18 cellular contexts compared by ENCODE assay signal in the genomic region with DNA sequence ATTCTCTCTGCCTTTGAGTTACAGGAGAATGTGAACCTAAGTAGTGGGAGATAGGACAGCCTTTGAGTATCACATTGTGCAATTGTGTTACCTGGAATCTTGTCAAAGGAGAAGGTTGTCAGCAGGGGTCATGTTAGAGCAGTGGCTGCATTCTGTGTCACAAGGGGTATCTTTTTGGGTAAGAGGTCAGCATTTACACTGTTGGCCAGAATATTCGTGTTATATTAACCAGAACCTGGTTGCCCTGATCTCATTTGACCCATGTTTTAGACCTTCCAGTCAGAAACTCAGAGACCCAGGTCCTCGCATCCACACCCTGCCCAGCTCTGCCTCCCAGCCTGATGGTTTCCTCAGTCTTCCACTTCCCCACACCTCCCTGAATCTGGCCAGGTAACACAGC. TPM values are rescaled to one million over a fixed set of nuclear protein-coding genes. Genes with fewer than 3 reads are reported as not detected.
A peak's percentile ranks its signal among the peaks of the same experiment; 100 is the strongest.
DNase-seq lines count a peak whose midpoint lies in the region; ATAC-seq lines count a peak whose summit lies in the region.
"Had no signal": no experiment of that assay in that cellular context is flagged by ENCODE, and none has a peak within 500 bp of the region (broad histone marks: within the 10 kb centered on the region; RNA-seq: fewer than 3 reads in every experiment).

No MANE protein-coding gene starts in this region.

- intact Hi-C loops in activated T-helper 2 cell treated with anti-CD3 and anti-CD28 coated beads, Interferon-gamma antibody, Interleukin-2, Interleukin-4, amounts not matched to agents 10 μg/mL and 5 μg/mL and 100 μg/mL, durations not matched to agents 14 hours and 24 hours and 36 hours (cut with micrococcal nuclease), result no loop called here
- intact Hi-C loops in posterior vena cava (cut with DNase I), result no loop called here

- H3K4me3 Mint-ChIP-seq in activated CD8-positive, alpha-beta memory T cell treated with anti-CD3 and anti-CD28 coated beads, Interleukin-2, amount 10 ng/mL, durations not matched to agents 7 days and 5 days, result no peak overlapping the region
- H3K4me3 Mint-ChIP-seq in activated T-helper 2 cell treated with anti-CD3 and anti-CD28 coated beads, Interferon-gamma antibody, Interleukin-2, Interleukin-4, amounts not matched to agents 10 μg/mL and 5 μg/mL and 100 μg/mL, durations not matched to agents 14 hours and 24 hours and 36 hours (ENCODE audit: low read depth), result no peak overlapping the region
- H3K4me3 Mint-ChIP-seq: CD14-positive monocyte; CD8-positive, alpha-beta T cell; HFFc6; IgD-negative memory B cell had no signal

- peaks cover 25% of the 10 kb centered on the region for H3K4me1 Mint-ChIP-seq in activated CD8-positive, alpha-beta memory T cell treated with anti-CD3 and anti-CD28 coated beads, Interleukin-2, amount 10 ng/mL, durations not matched to agents 7 days and 5 days
- peaks cover 27% of the 10 kb centered on the region for H3K4me1 Mint-ChIP-seq in activated T-helper 2 cell treated with anti-CD3 and anti-CD28 coated beads, Interferon-gamma antibody, Interleukin-2, Interleukin-4, amounts not matched to agents 10 μg/mL and 5 μg/mL and 100 μg/mL, durations not matched to agents 14 hours and 24 hours and 36 hours (ENCODE audit: low read depth)
- H3K4me1 Mint-ChIP-seq: IgD-negative memory B cell had no signal

- no peak overlapping the region for H3K27ac Mint-ChIP-seq in activated CD8-positive, alpha-beta memory T cell treated with anti-CD3 and anti-CD28 coated beads, Interleukin-2, amount 10 ng/mL, durations not matched to agents 7 days and 5 days
- peak overlapping the region; percentile 25 for H3K27ac Mint-ChIP-seq in activated T-helper 2 cell treated with anti-CD3 and anti-CD28 coated beads, Interferon-gamma antibody, Interleukin-2, Interleukin-4, amounts not matched to agents 10 μg/mL and 5 μg/mL and 100 μg/mL, durations not matched to agents 14 hours and 24 hours and 36 hours
- H3K27ac Mint-ChIP-seq: CD14-positive monocyte; CD8-positive, alpha-beta T cell; HFFc6; IgD-negative memory B cell had no signal

- peak; percentile 23 for DNase-seq in activated CD8-positive, alpha-beta memory T cell treated with anti-CD3 and anti-CD28 coated beads, Interleukin-2, amount 10 ng/mL, durations not matched to agents 7 days and 5 days
- DNase-seq in activated CD8-positive, alpha-beta memory T cell treated with anti-CD3 and anti-CD28 coated beads for 24 hours, result no peak
- no peak for DNase-seq in activated T-helper 2 cell treated with anti-CD3 and anti-CD28 coated beads, Interferon-gamma antibody, Interleukin-2, Interleukin-4, amounts not matched to agents 10 μg/mL and 5 μg/mL and 100 μg/mL, durations not matched to agents 14 hours and 24 hours and 36 hours (ENCODE audit: low spot score)
- DNase-seq in left lobe of liver (ENCODE audit: low spot score) (peak; percentile 69), posterior vena cava (ENCODE audit: low spot score) (no peak), AML-193 (lab: John Stamatoyannopoulos, UW) (no peak)
- DNase-seq: Calu3, DMS79 treated with DMSO at 0.1 percent for 48 hours, GF-D8, HFFc6, KBM-7 had no signal

- peaks cover 28% of the 10 kb centered on the region for H3K36me3 Mint-ChIP-seq in activated CD8-positive, alpha-beta memory T cell treated with anti-CD3 and anti-CD28 coated beads, Interleukin-2, amount 10 ng/mL, durations not matched to agents 7 days and 5 days
- H3K36me3 Mint-ChIP-seq in activated T-helper 2 cell treated with anti-CD3 and anti-CD28 coated beads, Interferon-gamma antibody, Interleukin-2, Interleukin-4, amounts not matched to agents 10 μg/mL and 5 μg/mL and 100 μg/mL, durations not matched to agents 14 hours and 24 hours and 36 hours (ENCODE audit: low read depth), result peaks cover 68% of the 10 kb centered on the region
- H3K36me3 Mint-ChIP-seq: CD14-positive monocyte; CD8-positive, alpha-beta T cell; IgD-negative memory B cell had no signal

- H3K27me3 Mint-ChIP-seq in activated CD8-positive, alpha-beta memory T cell treated with anti-CD3 and anti-CD28 coated beads, Interleukin-2, amount 10 ng/mL, durations not matched to agents 7 days and 5 days, result no peaks in the 10 kb centered on the region
- no peaks in the 10 kb centered on the region for H3K27me3 Mint-ChIP-seq in activated T-helper 2 cell treated with anti-CD3 and anti-CD28 coated beads, Interferon-gamma antibody, Interleukin-2, Interleukin-4, amounts not matched to agents 10 μg/mL and 5 μg/mL and 100 μg/mL, durations not matched to agents 14 hours and 24 hours and 36 hours (ENCODE audit: low read depth)
- H3K27me3 Mint-ChIP-seq: IgD-negative memory B cell had no signal

- ATAC-seq in activated CD8-positive, alpha-beta memory T cell treated with anti-CD3 and anti-CD28 coated beads, Interleukin-2, amount 10 ng/mL, durations not matched to agents 7 days and 5 days, result no peak
- ATAC-seq in left lobe of liver (peak; percentile 78), HG03378 (IDR thresholded peaks at IDR 0.05; ENCODE audit: unreplicated experiment) (no peak)
- ATAC-seq: A549; CD8-positive, alpha-beta T cell; HCT116 had no signal

- no peaks in the 10 kb centered on the region for H3K9me3 Mint-ChIP-seq in activated CD8-positive, alpha-beta memory T cell treated with anti-CD3 and anti-CD28 coated beads, Interleukin-2, amount 10 ng/mL, durations not matched to agents 7 days and 5 days (ENCODE audit: low read depth)
- H3K9me3 Mint-ChIP-seq in activated T-helper 2 cell treated with anti-CD3 and anti-CD28 coated beads, Interferon-gamma antibody, Interleukin-2, Interleukin-4, amounts not matched to agents 10 μg/mL and 5 μg/mL and 100 μg/mL, durations not matched to agents 14 hours and 24 hours and 36 hours, result no peaks in the 10 kb centered on the region
- H3K9me3 Mint-ChIP-seq: CD14-positive monocyte; CD8-positive, alpha-beta T cell; HFFc6; IgD-negative memory B cell had no signal

- CTCF ChIA-PET in activated CD8-positive, alpha-beta memory T cell treated with anti-CD3 and anti-CD28 coated beads, Interleukin-2, amount 10 ng/mL, durations not matched to agents 7 days and 5 days (lab: Charles Lee), result interaction anchor here (1.0 kb wide), 1 partner anchor 1064 kb away, joined by 3 read pairs; no protein-coding TSS in a partner anchor

RNA-seq across cellular contexts. Expression of gene HDC, which starts 27.3 kb away (rescaled TPM):
- under 1 TPM in 1 of 2 experiments, not detected in 1; 0.40 TPM for total RNA-seq in activated CD8-positive, alpha-beta memory T cell treated with anti-CD3 and anti-CD28 coated beads, Interleukin-2, amount 10 ng/mL, durations not matched to agents 7 days and 5 days
- 8.7 and 9.3 TPM in 2 replicates for total RNA-seq in activated T-helper 2 cell treated with anti-CD3 and anti-CD28 coated beads, Interferon-gamma antibody, Interleukin-2, Interleukin-4, amounts not matched to agents 10 μg/mL and 5 μg/mL and 100 μg/mL, durations not matched to agents 14 hours and 24 hours and 36 hours
- total RNA-seq in left lobe of liver (0.23 TPM), posterior vena cava (1 to 10 TPM; 3.6 to 5.4 TPM)
- total RNA-seq: Calu3; CD8-positive, alpha-beta T cell; H4 had no signal

RNA-seq across cellular contexts. Expression of gene SLC27A2, which starts 56.3 kb away (rescaled TPM):
- 10 to 100 TPM; 36.4 to 54.0 TPM for total RNA-seq in activated CD8-positive, alpha-beta memory T cell treated with anti-CD3 and anti-CD28 coated beads, Interleukin-2, amount 10 ng/mL, durations not matched to agents 7 days and 5 days
- 99.5 TPM in 2 replicates for total RNA-seq in activated T-helper 2 cell treated with anti-CD3 and anti-CD28 coated beads, Interferon-gamma antibody, Interleukin-2, Interleukin-4, amounts not matched to agents 10 μg/mL and 5 μg/mL and 100 μg/mL, durations not matched to agents 14 hours and 24 hours and 36 hours
- total RNA-seq in left lobe of liver (153 TPM), posterior vena cava (1 to 10 TPM in 1 of 2 donors, under 1 TPM in 1; 0.33 to 1.1 TPM)
- total RNA-seq: H4 had no signal

Comparison
In these comparisons a context has a peak if more than half of its experiments do, and no peak if none do; other contexts are left out.
1. DNase-seq: peak in activated CD8-positive, alpha-beta memory T cell treated with anti-CD3 and anti-CD28 coated beads, Interleukin-2, amount 10 ng/mL, durations not matched to agents 7 days and 5 days (single experiment) and left lobe of liver (single experiment); none in activated CD8-positive, alpha-beta memory T cell treated with anti-CD3 and anti-CD28 coated beads for 24 hours (single experiment), activated T-helper 2 cell treated with anti-CD3 and anti-CD28 coated beads, Interferon-gamma antibody, Interleukin-2, Interleukin-4, amounts not matched to agents 10 μg/mL and 5 μg/mL and 100 μg/mL, durations not matched to agents 14 hours and 24 hours and 36 hours (single experiment), posterior vena cava (single experiment) and AML-193 (0 of 2).
2. RNA of gene SLC27A2, which starts 56.3 kb away (total RNA-seq): 153 TPM in left lobe of liver (single experiment), 99.5 TPM in activated T-helper 2 cell treated with anti-CD3 and anti-CD28 coated beads, Interferon-gamma antibody, Interleukin-2, Interleukin-4, amounts not matched to agents 10 μg/mL and 5 μg/mL and 100 μg/mL, durations not matched to agents 14 hours and 24 hours and 36 hours and 36.4 to 54.0 TPM in activated CD8-positive, alpha-beta memory T cell treated with anti-CD3 and anti-CD28 coated beads, Interleukin-2, amount 10 ng/mL, durations not matched to agents 7 days and 5 days; 0.33 to 1.1 TPM in posterior vena cava; every median in the first group is over 10 times any median in the second.